9 cellular contexts compared by ENCODE assay signal in the genomic region with DNA sequence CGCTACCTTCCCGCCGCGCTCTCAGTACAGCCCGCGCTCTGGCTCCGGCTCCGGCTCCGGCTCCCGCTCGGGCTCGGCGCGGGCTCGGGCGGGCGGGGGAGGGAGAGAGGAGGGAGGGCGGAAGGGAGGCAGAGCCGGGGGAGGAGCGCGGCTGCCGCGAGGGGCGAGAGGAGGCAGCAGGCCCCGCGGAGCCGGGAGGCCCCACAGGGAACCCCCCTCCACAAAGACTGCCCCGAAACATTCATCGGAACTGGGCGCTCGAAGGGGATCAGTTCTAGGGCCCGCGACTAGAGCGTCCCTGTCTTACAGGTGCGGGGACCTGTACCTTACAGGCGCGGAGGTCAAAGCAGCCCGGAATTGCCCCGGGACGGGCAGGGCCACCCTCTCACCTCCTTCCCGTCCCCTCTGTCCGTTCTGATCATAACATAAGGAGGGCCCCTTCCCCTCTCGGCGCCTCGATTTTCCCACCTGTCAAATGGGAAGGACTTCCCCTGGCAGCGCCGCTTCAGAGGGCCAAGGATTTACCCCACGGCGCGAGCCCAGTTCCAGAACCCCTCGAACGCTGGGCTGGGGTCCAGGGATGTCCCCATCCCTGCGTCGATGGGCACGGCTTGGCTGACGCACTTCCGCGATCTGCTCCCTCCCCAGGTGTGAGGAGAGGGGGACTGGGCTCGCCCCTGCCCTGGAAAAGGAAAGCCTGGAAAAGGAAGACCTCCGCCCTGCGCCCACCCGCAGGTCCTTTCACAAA. TPM values are rescaled to one million over a fixed set of nuclear protein-coding genes. Genes with fewer than 3 reads are reported as not detected.
DNase-seq lines count a peak whose midpoint lies in the region; ATAC-seq and TF ChIP-seq lines count a peak whose summit lies in the region.
"Had no signal": no experiment of that assay in that cellular context is flagged by ENCODE, and none has a peak within 500 bp of the region (broad histone marks: within the 10 kb centered on the region; RNA-seq: fewer than 3 reads in every experiment).

SHISA8 (minus strand) TSS at position 40 of the 748 bp plus-strand sequence. CDS start 407 bp downstream, outside the sequence.

- H3K4me3 Mint-ChIP-seq in CD4-positive, alpha-beta memory T cell, result peak within 1 kb of the TSS; percentile 8 to 75 (median 46)
- H3K4me3 Mint-ChIP-seq in CD14-positive monocyte, result peak within 1 kb of the TSS in 1 of 2 donors; percentile 62

- peaks cover 8 to 40% (median 20%) of the 10 kb centered on the region in 4 donors for H3K4me1 Mint-ChIP-seq in CD4-positive, alpha-beta memory T cell
- peaks cover 36% of the 10 kb centered on the region for H3K4me1 Mint-ChIP-seq in CD14-positive monocyte

- peak within 1 kb of the TSS; percentile 36; the same call in 1 of the 2 replicates for H3K9ac ChIP-seq in HUES64 (ENCODE audit: low read depth, low read length)

- TF ChIP-seq CTCF in fibroblast of villous mesenchyme (IDR thresholded peaks at IDR 0.05; ENCODE audit: insufficient read depth, low read depth, low read length) (no peak), psoas muscle (IDR thresholded peaks at IDR 0.05) (no peak), CD14-positive monocyte (IDR thresholded peaks at IDR 0.05) (no peak)

- no peaks in the 10 kb centered on the region for H3K36me3 Mint-ChIP-seq in CD4-positive, alpha-beta memory T cell
- peaks cover 6 to 7% of the 10 kb centered on the region in 2 donors for H3K36me3 Mint-ChIP-seq in CD14-positive monocyte

- peak within 1 kb of the TSS in 4 of 7 donors; percentile 22 to 60 (median 26) for H3K27ac Mint-ChIP-seq in CD4-positive, alpha-beta memory T cell
- no peak within 1 kb of the TSS for H3K27ac Mint-ChIP-seq in CD14-positive monocyte

- no peaks in the 10 kb centered on the region for H3K9me3 ChIP-seq in CD4-positive, alpha-beta memory T cell (ENCODE audit: control insufficient read depth in 1 of 2, low read length in 2 of 2)
- H3K9me3 ChIP-seq in HUES64 (ENCODE audit: insufficient read depth, low read depth, low read length) (no peaks in the 10 kb centered on the region), psoas muscle (no peaks in the 10 kb centered on the region)

- peaks cover 40% of the 10 kb centered on the region for H3K4me1 ChIP-seq in CD4-positive, alpha-beta memory T cell (ENCODE audit: insufficient read depth, low read length)
- 0 out of 2 replicates have a peak, but pooled peaks cover under 1% of the 10 kb centered on the region for H3K4me1 ChIP-seq in HUES64 (ENCODE audit: insufficient read depth, low read length)
- H3K4me1 ChIP-seq in psoas muscle, result peaks cover 15% of the 10 kb centered on the region

- no peak within 1 kb of the TSS for H3K4me3 ChIP-seq in CD4-positive, alpha-beta memory T cell (ENCODE audit: low read length in 2 of 2)
- H3K4me3 ChIP-seq in HUES64 (ENCODE audit: low read length) (peak within 1 kb of the TSS; percentile 60), fibroblast of villous mesenchyme (ENCODE audit: low read depth, low read length) (no peak within 1 kb of the TSS), psoas muscle (peak within 1 kb of the TSS; percentile 57)

- CTCF ChIA-PET in CD4-positive, alpha-beta memory T cell (lab: Charles Lee; ENCODE audit: partially characterized antibody), result interaction anchor here (1.8 kb wide), 1 partner anchor 12 kb away, joined by 5 read pairs; the partner anchor contains the start of gene TNFRSF13C

- no peaks in the 10 kb centered on the region for H3K36me3 ChIP-seq in CD4-positive, alpha-beta memory T cell (ENCODE audit: insufficient read depth, low read length)
- H3K36me3 ChIP-seq in HUES64 (ENCODE audit: insufficient read depth, low read length) (no peaks in the 10 kb centered on the region), psoas muscle (ENCODE audit: insufficient read depth in 1 of 2, low read depth in 1 of 2) (no peaks in the 10 kb centered on the region)

- 4% methylated on average over 59 of the region's 62 CpGs for WGBS in HUES64
- 9 to 15% (median 10%) methylated on average over 39 to 62 of the region's 62 CpGs for WGBS in psoas muscle, 3 donors

- H3K9me3 Mint-ChIP-seq in CD4-positive, alpha-beta memory T cell, result no peaks in the 10 kb centered on the region
- peaks cover 0 to 24% (median 12%) of the 10 kb centered on the region in 7 donors for H3K9me3 Mint-ChIP-seq in CD14-positive monocyte

- intact Hi-C loops in CD4-positive, alpha-beta memory T cell (cut with micrococcal nuclease), result loop anchor here (1.0 kb wide), 1 partner anchor 83 kb away; no protein-coding TSS in a partner anchor
- intact Hi-C loops in psoas muscle (cut with DNase I), result no loop called here
- intact Hi-C loops in CD14-positive monocyte (cut with micrococcal nuclease), result no loop called here

- ATAC-seq in psoas muscle (peak in 3 of 4 donors; percentile 33 to 52 (median 40)), HG03342 (IDR thresholded peaks at IDR 0.05; ENCODE audit: unreplicated experiment) (no peak)

- DNase-seq in CD4-positive, alpha-beta memory T cell, result peak; percentile 60 to 66 (median 65)
- peak; percentile 50 for DNase-seq in activated T-cell treated with anti-CD3 and anti-CD28 coated beads for 48 hours (ENCODE audit: low read depth)
- peak; percentile 50 for DNase-seq in fibroblast of villous mesenchyme (ENCODE audit: low read depth)
- DNase-seq in psoas muscle, result peak; percentile 56 to 66
- no peak for DNase-seq in dedifferentiated amniotic fluid mesenchymal stem cell (ENCODE audit: extremely low spot score)
- DNase-seq in CD14-positive monocyte (ENCODE audit: low spot score), result no peak

- POLR2A ChIA-PET in CD4-positive, alpha-beta memory T cell (lab: Charles Lee; ENCODE audit: partially characterized antibody), result interaction anchor here (0.6 to 9.1 kb wide), 5 partner anchors 11 to 217 kb away, joined by 3 to 67 read pairs (median 23); partner anchors contain the start of gene TNFRSF13C

- no peak within 1 kb of the TSS for H3K27ac ChIP-seq in CD4-positive, alpha-beta memory T cell (ENCODE audit: low read depth, low read length)
- H3K27ac ChIP-seq in HUES64 (ENCODE audit: low read depth, low read length) (no peak within 1 kb of the TSS), psoas muscle (no peak within 1 kb of the TSS)

- peaks cover 20% of the 10 kb centered on the region for H3K27me3 ChIP-seq in CD4-positive, alpha-beta memory T cell (ENCODE audit: insufficient read depth, low read length)
- H3K27me3 ChIP-seq in HUES64 (ENCODE audit: insufficient read depth, low read length) (peaks cover 98% of the 10 kb centered on the region), psoas muscle (ENCODE audit: insufficient read depth in 3 of 3, low read length in 2 of 3) (peaks cover 0 to 77% (median 27%) of the 10 kb centered on the region in 3 donors)

- peaks cover 16 to 25% of the 10 kb centered on the region in 2 donors for H3K27me3 Mint-ChIP-seq in CD4-positive, alpha-beta memory T cell
- H3K27me3 Mint-ChIP-seq in CD14-positive monocyte (ENCODE audit: low read depth in 3 of 3), result peaks cover 52 to 70% (median 65%) of the 10 kb centered on the region in 3 donors

RNA-seq across cellular contexts. Expression of gene SHISA8, which starts in this region (rescaled TPM):
- total RNA-seq in CD4-positive, alpha-beta memory T cell, result not detected
- polyA plus RNA-seq in CD4-positive, alpha-beta memory T cell, result not detected
- not detected for polyA plus RNA-seq in HUES64 (2013, experiment 1 of 2)
- polyA plus RNA-seq in HUES64 (2013, experiment 2 of 2), result 0.76 TPM
- not detected in 2 replicates for total RNA-seq in fibroblast of villous mesenchyme
- total RNA-seq in psoas muscle, result under 1 TPM in 3 of 4 donors, not detected in 1; 0.15 to 0.26 (median 0.26) TPM
- not detected for polyA plus RNA-seq in psoas muscle
- polyA plus RNA-seq in CD14-positive monocyte, result not detected
- total RNA-seq: epithelial cell of proximal tubule had no signal

Comparison
In these comparisons a context has a peak if more than half of its experiments do, and no peak if none do; other contexts are left out.
1. Peak in DNase-seq in CD4-positive, alpha-beta memory T cell; RNA of the gene not detected or under 1 TPM.
2. Peak in DNase-seq in fibroblast of villous mesenchyme; RNA of the gene not detected or under 1 TPM.
3. Peak in DNase-seq, ATAC-seq and H3K4me3 ChIP-seq in psoas muscle; RNA of the gene not detected or under 1 TPM.
4. H3K27ac Mint-ChIP-seq: peak in CD4-positive, alpha-beta memory T cell (4 of 7); none in CD14-positive monocyte (0 of 7).